21 cellular contexts compared by ENCODE assay signal in the genomic region with DNA sequence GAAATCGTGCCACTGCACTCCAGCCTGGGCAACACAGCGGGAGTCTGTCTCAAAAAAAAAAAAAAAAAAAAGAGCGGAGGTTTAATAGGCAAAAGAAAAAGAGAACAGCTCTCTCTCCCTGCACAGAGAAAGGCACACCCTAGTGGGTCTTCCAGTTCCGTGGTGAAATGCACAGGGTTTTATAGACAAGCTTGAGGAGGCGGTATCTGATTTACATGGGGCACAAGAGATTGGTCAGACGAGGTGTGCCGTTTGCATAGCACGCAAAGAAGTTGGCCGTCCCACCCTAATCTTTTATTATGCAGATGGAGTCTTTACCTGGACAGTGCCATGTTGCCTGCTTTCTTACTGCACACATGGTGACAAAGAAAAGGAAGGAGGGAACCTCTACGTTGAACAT. TPM values are rescaled to one million over a fixed set of nuclear protein-coding genes. Genes with fewer than 3 reads are reported as not detected.
DNase-seq lines count a peak whose midpoint lies in the region; ATAC-seq and TF ChIP-seq lines count a peak whose summit lies in the region.
"Had no signal": no experiment of that assay in that cellular context is flagged by ENCODE, and none has a peak within 500 bp of the region (broad histone marks: within the 10 kb centered on the region; RNA-seq: fewer than 3 reads in every experiment).

No MANE protein-coding gene starts in this region.

- in situ Hi-C loops in transverse colon (cut with MboI; ENCODE audit: low pct_ligation_motif_present in 1 of 4, low pct_unique_long_range_greater_than_20kb in 1 of 4, low sequenced_read_pairs in 3 of 4) = no loop called here

- no peak for TF ChIP-seq EP300 in transverse colon (IDR thresholded peaks at IDR 0.05; ENCODE audit: low read depth)

- H3K9me3 ChIP-seq in transverse colon = no peaks in the 10 kb centered on the region
- H3K9me3 ChIP-seq: gastrocnemius medialis, sigmoid colon, tibial artery had no signal

- peak; percentile 45 for TF ChIP-seq POLR2A in transverse colon (IDR thresholded peaks at IDR 0.05)

- H3K4me3 ChIP-seq in epithelial cell of esophagus (ENCODE audit: low read length) (no peak overlapping the region), transverse colon (peak overlapping the region in 1 of 4 donors; percentile 13)
- H3K4me3 ChIP-seq: gastrocnemius medialis, sigmoid colon, tibial artery had no signal

- H3K27ac ChIP-seq in transverse colon = peak overlapping the region in 2 of 4 donors; percentile 4 to 44
- H3K27ac ChIP-seq: gastrocnemius medialis, sigmoid colon, tibial artery had no signal

- TF ChIP-seq CTCF in epithelial cell of esophagus (IDR thresholded peaks at IDR 0.05; ENCODE audit: insufficient read depth, low read depth, low read length, missing control alignments) = no peak
- TF ChIP-seq CTCF in transverse colon (IDR thresholded peaks at IDR 0.05) = no peak

- intact Hi-C loops in transverse colon (cut with DNase I; ENCODE audit: low total_unique reads) = no loop called here
- intact Hi-C loops in Right ventricle myocardium inferior (cut with DNase I) = no loop called here

- 70 to 73% methylated on average over 3 to 10 of the region's 10 CpGs for WGBS in transverse colon (ENCODE audit: low coverage in 1 of 2), 2 donors

- no peaks in the 10 kb centered on the region for H3K36me3 ChIP-seq in transverse colon
- H3K36me3 ChIP-seq: gastrocnemius medialis, sigmoid colon, tibial artery had no signal

- H3K4me1 ChIP-seq in transverse colon = no peaks in the 10 kb centered on the region
- H3K4me1 ChIP-seq: gastrocnemius medialis, sigmoid colon, tibial artery had no signal

- no peak for ATAC-seq in Right ventricle myocardium inferior
- ATAC-seq: gastrocnemius medialis had no signal

- DNase-seq in NCI-H1417 (lab: John Stamatoyannopoulos, UW) = peak; percentile 8 to 50 (median 9)
- no peak for DNase-seq in NCI-H1417 treated with DMSO at 0.1 percent for 48 hours (lab: John Stamatoyannopoulos, UW)
- peak; percentile 83 for DNase-seq in NCI-H774 (lab: John Stamatoyannopoulos, UW)
- DNase-seq in epithelial cell of esophagus (ENCODE audit: low read depth) = peak; percentile 78
- peak; percentile 56 for DNase-seq in transverse colon
- DNase-seq in Right ventricle myocardium inferior (ENCODE audit: missing footprints) = no peak
- DNase-seq in NCI-H1105 (lab: John Stamatoyannopoulos, UW) = no peak
- DNase-seq in globus pallidus (ENCODE audit: low spot score) = no peak
- DNase-seq: activated CD4-positive, alpha-beta memory T cell treated with anti-CD3 and anti-CD28 coated beads for 36 hours; C1 segment of cervical spinal cord; central memory CD4-positive, alpha-beta T cell; DMS79; gastrocnemius medialis; sigmoid colon; stimulated activated CD4-positive, alpha-beta T cell treated with anti-CD3 and anti-CD28 coated beads, Interleukin-2, amount 100 ng/mL, for 48 hours; stimulated activated CD8-positive, alpha-beta memory T cell treated with anti-CD3 and anti-CD28 coated beads, Interleukin-4, amount 100 ng/mL, for 48 hours; tibial artery had no signal

- no peaks in the 10 kb centered on the region for H3K27me3 ChIP-seq in transverse colon
- H3K27me3 ChIP-seq: gastrocnemius medialis, sigmoid colon, tibial artery had no signal

RNA-seq across cellular contexts. Expression of gene REST, which starts 33.5 kb away (rescaled TPM):
- total RNA-seq in transverse colon (10 to 100 TPM; 18.7 to 47.8 (median 27.1) TPM), Right ventricle myocardium inferior (25.0 TPM)

RNA-seq across cellular contexts. Expression of gene SPINK2, which starts 52.7 kb away (rescaled TPM):
- 1 to 10 TPM in 1 of 4 donors, under 1 TPM in 1, not detected in 2; 0.68 to 2.9 TPM for total RNA-seq in transverse colon
- total RNA-seq in Right ventricle myocardium inferior = not detected
- total RNA-seq: A172; activated T-helper 1 cell treated with anti-CD3 and anti-CD28 coated beads, Interleukin-12 subunit alpha, Interleukin-12 subunit beta, Interleukin-2, Interleukin-4 antibody, amounts not matched to agents 30 ng/mL and 10 ng/mL and 1 ng/mL, durations not matched to agents 14 hours and 24 hours and 36 hours; MCF 10A; mesenteric fat pad had no signal

Comparison
In these comparisons a context has a peak if more than half of its experiments do, and no peak if none do; other contexts are left out.
1. DNase-seq: peak in NCI-H1417 (3 of 3), NCI-H774 (single experiment), epithelial cell of esophagus (single experiment) and transverse colon (single experiment); none in NCI-H1417 treated with DMSO at 0.1 percent for 48 hours (single experiment), Right ventricle myocardium inferior (single experiment), NCI-H1105 (single experiment) and globus pallidus (single experiment).